23 cellular contexts compared by ENCODE assay signal in genomic region chr10:133163889-133164815, GRCh38. TPM values are rescaled to one million over a fixed set of nuclear protein-coding genes. Genes with fewer than 3 reads are reported as not detected.
DNase-seq lines count a peak whose midpoint lies in the region; TF ChIP-seq lines count a peak whose summit lies in the region.
"Had no signal": no experiment of that assay in that cellular context is flagged by ENCODE, and none has a peak within 500 bp of the region (broad histone marks: within the 10 kb centered on the region; RNA-seq: fewer than 3 reads in every experiment).

No MANE protein-coding gene starts in this region.

- H3K9me3 ChIP-seq in H9 (ENCODE audit: control insufficient read depth, low read depth, low read length), result no peaks in the 10 kb centered on the region
- no peaks in the 10 kb centered on the region for H3K9me3 ChIP-seq in iPS-15b (ENCODE audit: control insufficient read depth, insufficient read depth, low read length)
- H3K9me3 ChIP-seq in ovary, result no peaks in the 10 kb centered on the region
- H3K9me3 ChIP-seq: vagina had no signal

- H3K4me3 ChIP-seq in iPS-15b (ENCODE audit: low read depth, low read length) (no peak overlapping the region), ovary (no peak overlapping the region)
- H3K4me3 ChIP-seq: smooth muscle cell, vagina had no signal

- no peak for TF ChIP-seq EP300 in ovary (IDR thresholded peaks at IDR 0.05)

- H3K4me1 Mint-ChIP-seq in H9, result peaks cover 18 to 21% of the 10 kb centered on the region in 2 experiments
- H3K4me1 Mint-ChIP-seq: activated naive CD8-positive, alpha-beta T cell treated with anti-CD3 and anti-CD28 coated beads for 36 hours had no signal

- H4K91ac ChIP-seq in H9 (ENCODE audit: insufficient read length, low read depth, low read length), result no peak overlapping the region

- H4K20me1 ChIP-seq in H9 (ENCODE audit: control insufficient read depth, insufficient read depth, insufficient read length), result peaks cover 4% of the 10 kb centered on the region

- H3K79me2 ChIP-seq in H9 (ENCODE audit: insufficient read depth, low read length), result no peaks in the 10 kb centered on the region

- H3T11ph ChIP-seq in H9 (ENCODE audit: low read length), result no peak overlapping the region

- H4K8ac ChIP-seq in H9 (replicated peaks; ENCODE audit: insufficient read length, low read depth, low read length), result no peak overlapping the region

- no peak overlapping the region for H3K4ac ChIP-seq in H9 (ENCODE audit: low read depth, low read length)

- no peak for TF ChIP-seq POLR2A in ovary (IDR thresholded peaks at IDR 0.05)

- H4K5ac ChIP-seq in H9 (ENCODE audit: insufficient read length, low read depth, low read length), result no peak overlapping the region

- H3K56ac ChIP-seq in H9 (ENCODE audit: insufficient read length, low read depth, low read length), result no peak overlapping the region

- H3K36me3 ChIP-seq in iPS-15b (ENCODE audit: control insufficient read depth, insufficient read depth, low read length) (peaks cover 25% of the 10 kb centered on the region), ovary (no peaks in the 10 kb centered on the region)
- H3K36me3 ChIP-seq: brain microvascular endothelial cell, vagina had no signal

- no peaks in the 10 kb centered on the region; the same call in 1 of the 2 replicates for H3K4me1 ChIP-seq in H9 (ENCODE audit: insufficient read depth, low read length)
- H3K4me1 ChIP-seq in iPS-15b (ENCODE audit: control insufficient read depth, insufficient read depth, low read length), result peaks cover 4% of the 10 kb centered on the region
- peaks cover 13% of the 10 kb centered on the region for H3K4me1 ChIP-seq in ovary (ENCODE audit: insufficient read depth)

- H2BK15ac ChIP-seq in H9 (ENCODE audit: low read depth, low read length), result no peak overlapping the region

- H3K14ac ChIP-seq in H9 (ENCODE audit: insufficient read depth, low read length), result no peak overlapping the region; the same call in 1 of the 2 replicates

- no peak overlapping the region for H3K4me2 ChIP-seq in H9 (ENCODE audit: insufficient read depth, insufficient read length, low read length)
- H3K4me2 ChIP-seq: smooth muscle cell had no signal

- no peak overlapping the region for H2AK5ac ChIP-seq in H9 (ENCODE audit: insufficient read length, low read length)

- H3K27me3 Mint-ChIP-seq in H9 (ENCODE audit: low read depth), result no peaks in the 10 kb centered on the region

- no peak overlapping the region for H3K9ac ChIP-seq in H9 (ENCODE audit: extremely low read depth, insufficient read length, low read length)
- peak overlapping the region; percentile 24 for H3K9ac ChIP-seq in iPS-15b (ENCODE audit: low read depth, low read length)
- H3K9ac ChIP-seq: parathyroid adenoma had no signal

- no peak overlapping the region for H2BK120ac ChIP-seq in H9 (ENCODE audit: low read depth, low read length, poor library complexity, severe bottlenecking)

- intact Hi-C loops in ovary (cut with DNase I), result no loop called here

- TF ChIP-seq CTCF in H9 (conservative IDR thresholded peaks at IDR 0.05) (no peak), ovary (IDR thresholded peaks at IDR 0.05) (no peak), GM10266 (IDR thresholded peaks at IDR 0.05; ENCODE audit: control insufficient read depth, insufficient read depth, low read depth, missing control alignments) (no peak)

- H3K27ac Mint-ChIP-seq in H9, result peak overlapping the region in 1 of 3 experiments; percentile 55; a peak in 1 of 7 replicates
- H3K27ac Mint-ChIP-seq: activated B cell treated with CpG ODN at 0.5 μM for 24 hours; activated CD8-positive, alpha-beta T cell treated with anti-CD3 and anti-CD28 coated beads, Interleukin-2, amount 10 ng/mL, durations not matched to agents 7 days and 5 days; activated naive CD8-positive, alpha-beta T cell treated with anti-CD3 and anti-CD28 coated beads for 36 hours; activated T-cell treated with anti-CD3 and anti-CD28 coated beads, Interleukin-2, amount 50 U/mL, for 72 hours; dendritic cell treated with granulocyte-macrophage colony-stimulating factor and Interleukin-4, amounts not matched to agents 40 ng/mL and 50 ng/mL, for 4 days had no signal

- H3K27ac ChIP-seq in H9 (ENCODE audit: insufficient read length, low read depth, low read length) (no peak overlapping the region), ovary (no peak overlapping the region)
- H3K27ac ChIP-seq: brain microvascular endothelial cell, parathyroid adenoma, vagina had no signal

- H3K4me3 Mint-ChIP-seq in H9, result no peak overlapping the region
- H3K4me3 Mint-ChIP-seq: activated B cell treated with CpG ODN at 0.5 μM for 24 hours; activated CD8-positive, alpha-beta T cell treated with anti-CD3 and anti-CD28 coated beads, Interleukin-2, amount 10 ng/mL, durations not matched to agents 7 days and 5 days; activated naive CD8-positive, alpha-beta T cell treated with anti-CD3 and anti-CD28 coated beads for 36 hours; activated T-cell treated with anti-CD3 and anti-CD28 coated beads, Interleukin-2, amount 50 U/mL, for 72 hours; dendritic cell treated with granulocyte-macrophage colony-stimulating factor and Interleukin-4, amounts not matched to agents 40 ng/mL and 50 ng/mL, for 4 days had no signal

- WGBS in H9 (ENCODE audit: extremely low coverage, insufficient read length, low lambda C conversion rate), result no CpG with 5 or more reads among the region's 31 CpGs
- WGBS in ovary, 3 donors, result 82 to 87% (median 83%) methylated on average over 28 to 31 of the region's 31 CpGs

- H3K23ac ChIP-seq in H9 (ENCODE audit: insufficient read length, low read depth, low read length), result no peak overlapping the region

- H3K9me3 Mint-ChIP-seq in H9, result no peaks in the 10 kb centered on the region
- H3K9me3 Mint-ChIP-seq: activated B cell treated with CpG ODN at 0.5 μM for 24 hours; activated naive CD8-positive, alpha-beta T cell treated with anti-CD3 and anti-CD28 coated beads for 36 hours; activated T-cell treated with anti-CD3 and anti-CD28 coated beads, Interleukin-2, amount 50 U/mL, for 72 hours; dendritic cell treated with granulocyte-macrophage colony-stimulating factor and Interleukin-4, amounts not matched to agents 40 ng/mL and 50 ng/mL, for 4 days had no signal

- peaks cover 15 to 29% (median 24%) of the 10 kb centered on the region in 3 experiments; a peak in 6 of 7 replicates for H3K36me3 Mint-ChIP-seq in H9 (ENCODE audit: insufficient read depth in 1 of 3, low read depth in 3 of 3)
- H3K36me3 Mint-ChIP-seq: activated naive CD8-positive, alpha-beta T cell treated with anti-CD3 and anti-CD28 coated beads for 36 hours had no signal

- no peak overlapping the region for H2BK5ac ChIP-seq in H9 (ENCODE audit: insufficient read length, low read length)

- H2AFZ ChIP-seq in H9 (ENCODE audit: low read length), result no peak overlapping the region
- H2AFZ ChIP-seq: parathyroid adenoma had no signal

- peaks cover 10% of the 10 kb centered on the region for H3K23me2 ChIP-seq in H9 (ENCODE audit: insufficient read length, low read depth, low read length, poor library complexity, severe bottlenecking)

- DNase-seq in COLO668 (lab: John Stamatoyannopoulos, UW; ENCODE audit: unreplicated experiment) (peak; percentile 10), H9 (peak; percentile 89), ovary (peak in 3 of 5 donors; percentile 18 to 30 (median 19)), NCI-H2196 (lab: John Stamatoyannopoulos, UW; ENCODE audit: unreplicated experiment) (no peak), GM10266 (ENCODE audit: extremely low spot score) (no peak)
- DNase-seq in activated CD4-positive, alpha-beta T cell treated with anti-CD3 and anti-CD28 coated beads for 48 hours, result no peak
- DNase-seq: activated B cell treated with CpG ODN at 0.5 μM for 24 hours; activated CD8-positive, alpha-beta T cell treated with anti-CD3 and anti-CD28 coated beads, Interleukin-2, amount 10 ng/mL, durations not matched to agents 7 days and 5 days; activated naive CD8-positive, alpha-beta T cell treated with anti-CD3 and anti-CD28 coated beads for 36 hours; activated T-cell treated with anti-CD3 and anti-CD28 coated beads, Interleukin-2, amount 50 U/mL, for 72 hours; brain microvascular endothelial cell; COR-L47; MM.1S; NCI-H1930; NCI-H524; SIG-M5; stimulated activated CD4-positive, alpha-beta T cell treated with anti-CD3 and anti-CD28 coated beads, Interleukin-4, amount 100 ng/mL, for 4 hours had no signal

- no peaks in the 10 kb centered on the region for H3K79me1 ChIP-seq in H9 (ENCODE audit: insufficient read depth, low read depth, low read length, poor library complexity, severe bottlenecking)

- H2BK12ac ChIP-seq in H9 (ENCODE audit: insufficient read length, low read depth, low read length), result no peak overlapping the region

- H3K18ac ChIP-seq in H9 (ENCODE audit: insufficient read length, low read depth, low read length), result no peak overlapping the region

- H2BK20ac ChIP-seq in H9 (ENCODE audit: low read depth, low read length, poor library complexity, severe bottlenecking), result no peak overlapping the region

- H3K27me3 ChIP-seq in H9 (ENCODE audit: insufficient read depth, low read length) (no peaks in the 10 kb centered on the region), iPS-15b (ENCODE audit: control insufficient read depth, insufficient read depth, low read length) (no peaks in the 10 kb centered on the region), ovary (no peaks in the 10 kb centered on the region)
- H3K27me3 ChIP-seq: vagina had no signal

RNA-seq across cellular contexts. Expression of gene KNDC1, which starts 4.1 kb away (rescaled TPM):
- 13.7 and 15.7 TPM in 2 replicates for total RNA-seq in H9 (2021)
- 10 to 100 TPM in 6 of 7 donors, 1 to 10 TPM in 1; 6.7 to 34.9 (median 18.6) TPM for total RNA-seq in ovary
- 1 to 10 TPM in 1 of 2 donors, under 1 TPM in 1; 0.67 to 5.6 TPM for polyA plus RNA-seq in ovary
- total RNA-seq: activated naive CD8-positive, alpha-beta T cell treated with anti-CD3 and anti-CD28 coated beads for 36 hours; OCI-LY7 had no signal

Comparison
In these comparisons a context has a peak if more than half of its experiments do, and no peak if none do; other contexts are left out.
1. DNase-seq: peak in COLO668 (single experiment), H9 (single experiment) and ovary (3 of 5); none in NCI-H2196 (single experiment), activated CD4-positive, alpha-beta T cell treated with anti-CD3 and anti-CD28 coated beads for 48 hours (single experiment) and GM10266 (single experiment).